Comparison of ENCODE assay signal across 26 cellular contexts in the genomic region with DNA sequence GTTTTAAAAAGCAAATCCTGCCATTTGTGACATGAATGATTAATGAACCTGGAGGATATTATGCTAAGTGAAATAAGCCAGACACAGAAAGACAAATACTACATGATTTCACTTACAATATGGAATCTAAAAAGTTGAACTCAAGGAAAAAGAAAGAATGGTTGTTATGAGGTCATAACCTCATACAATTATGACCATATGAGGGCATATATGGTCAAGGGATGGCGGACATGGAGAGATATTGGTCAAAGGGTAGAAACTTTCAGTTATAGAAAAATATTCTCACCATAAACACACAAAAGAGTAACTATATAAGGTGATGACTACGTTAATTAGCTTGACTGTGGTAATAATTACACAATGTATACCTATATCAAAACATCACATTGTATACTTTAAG.
"Had no signal": no experiment of that assay in that cellular context is flagged by ENCODE, and none has a peak within 500 bp of the region (broad histone marks: within the 10 kb centered on the region; RNA-seq: fewer than 3 reads in every experiment).

No MANE protein-coding gene starts in this region.

- H3K27ac Mint-ChIP-seq: activated CD4-positive, alpha-beta memory T cell treated with anti-CD3 and anti-CD28 coated beads, Interleukin-2, amount 10 ng/mL, durations not matched to agents 7 days and 5 days; activated CD4-positive, alpha-beta T cell treated with anti-CD3 and anti-CD28 coated beads for 36 hours; activated CD4-positive, alpha-beta T cell treated with anti-CD3 and anti-CD28 coated beads, Interleukin-2, amount 10 ng/mL, durations not matched to agents 24 days and 14 days; activated naive CD8-positive, alpha-beta T cell; activated T-cell treated with anti-CD3 and anti-CD28 coated beads, Interleukin-2, amount 50 U/mL, for 24 hours; activated T-cell treated with anti-CD3 and anti-CD28 coated beads, Interleukin-2, amount 50 U/mL, for 72 hours; T-helper 17 cell; T-helper 2 cell treated with Interferon-gamma antibody and Interleukin-4, amounts not matched to agents 5 μg/mL and 100 μg/mL, for 36 hours had no signal

- H3K4me1 ChIP-seq: body of pancreas had no signal

- H3K9me3 ChIP-seq: body of pancreas had no signal

- H3K4me3 Mint-ChIP-seq: activated CD4-positive, alpha-beta memory T cell treated with anti-CD3 and anti-CD28 coated beads, Interleukin-2, amount 10 ng/mL, durations not matched to agents 7 days and 5 days; activated CD4-positive, alpha-beta T cell treated with anti-CD3 and anti-CD28 coated beads for 36 hours; activated CD4-positive, alpha-beta T cell treated with anti-CD3 and anti-CD28 coated beads, Interleukin-2, amount 10 ng/mL, durations not matched to agents 24 days and 14 days; activated naive CD8-positive, alpha-beta T cell; activated T-cell treated with anti-CD3 and anti-CD28 coated beads, Interleukin-2, amount 50 U/mL, for 24 hours; activated T-cell treated with anti-CD3 and anti-CD28 coated beads, Interleukin-2, amount 50 U/mL, for 72 hours; T-helper 17 cell; T-helper 2 cell treated with Interferon-gamma antibody and Interleukin-4, amounts not matched to agents 5 μg/mL and 100 μg/mL, for 36 hours had no signal

- H3K9me3 Mint-ChIP-seq: activated CD4-positive, alpha-beta memory T cell treated with anti-CD3 and anti-CD28 coated beads, Interleukin-2, amount 10 ng/mL, durations not matched to agents 7 days and 5 days; activated T-cell treated with anti-CD3 and anti-CD28 coated beads, Interleukin-2, amount 50 U/mL, for 24 hours; activated T-cell treated with anti-CD3 and anti-CD28 coated beads, Interleukin-2, amount 50 U/mL, for 72 hours; T-helper 2 cell treated with Interferon-gamma antibody and Interleukin-4, amounts not matched to agents 5 μg/mL and 100 μg/mL, for 36 hours had no signal

- DNase-seq: activated CD4-positive, alpha-beta memory T cell treated with anti-CD3 and anti-CD28 coated beads, Interleukin-2, amount 10 ng/mL, durations not matched to agents 7 days and 5 days; activated CD4-positive, alpha-beta T cell treated with anti-CD3 and anti-CD28 coated beads for 36 hours; activated CD4-positive, alpha-beta T cell treated with anti-CD3 and anti-CD28 coated beads, Interleukin-2, amount 10 ng/mL, durations not matched to agents 24 days and 14 days; activated CD4-positive, CD25-positive, alpha-beta regulatory T cell; activated CD4-positive, CD25-positive, alpha-beta regulatory T cell treated with anti-CD3 and anti-CD28 coated beads, Interleukin-2, amount 50 U/mL, for 72 hours; activated CD8-positive, alpha-beta memory T cell treated with anti-CD3 and anti-CD28 coated beads, Interleukin-2, amount 50 U/mL, for 48 hours; activated effector memory CD4-positive, alpha-beta T cell treated with Interleukin-2 at 50 U/mL for 16 hours; activated gamma-delta T cell treated with Interleukin-2 at 50 U/mL for 16 hours; activated naive CD4-positive, alpha-beta T cell treated with anti-CD3 and anti-CD28 coated beads, Interleukin-2, amount 50 U/mL, for 16 hours; activated naive CD4-positive, alpha-beta T cell treated with Interleukin-2 at 50 U/mL for 16 hours; activated T-cell treated with anti-CD3 and anti-CD28 coated beads for 4 hours; activated T-cell treated with anti-CD3 and anti-CD28 coated beads, Interleukin-2, amount 50 U/mL, for 24 hours; activated T-cell treated with anti-CD3 and anti-CD28 coated beads, Interleukin-2, amount 50 U/mL, for 72 hours; amniotic stem cell; anterior cingulate cortex; body of pancreas; caudate nucleus; effector CD8-positive, alpha-beta T cell; foreskin fibroblast; head of caudate nucleus; T-helper 1 cell; T-helper 17 cell; T1000 had no signal

- H3K27me3 ChIP-seq: body of pancreas had no signal

- ATAC-seq: activated CD4-positive, alpha-beta T cell treated with anti-CD3 and anti-CD28 coated beads for 36 hours; activated T-cell treated with anti-CD3 and anti-CD28 coated beads, Interleukin-2, amount 50 U/mL, for 72 hours; body of pancreas; esophagus mucosa; T-helper 17 cell had no signal

- H3K4me3 ChIP-seq: body of pancreas had no signal

- H3K27ac ChIP-seq: body of pancreas had no signal
